ENCODE assay signal across 8 cellular contexts in genomic region chr16:22191966-22192260, GRCh38. TPM values are rescaled to one million over a fixed set of nuclear protein-coding genes. Genes with fewer than 3 reads are reported as not detected.
DNase-seq lines count a peak whose midpoint lies in the region; ATAC-seq and TF ChIP-seq lines count a peak whose summit lies in the region.

No MANE protein-coding gene starts in this region.

- intact Hi-C loops in MCF 10A (cut with micrococcal nuclease) (loop anchor here (1.0 kb wide), 1 partner anchor 105 kb away; the partner anchor contains the start of gene POLR3E), tibial artery (cut with DNase I; ENCODE audit: low total_unique reads) (loop anchor here (10.0 kb wide), 1 partner anchor 183 kb away; the partner anchor contains the start of gene CDR2)

- H3K27me3 Mint-ChIP-seq in MCF 10A (ENCODE audit: insufficient read depth, unreplicated experiment) (no peaks in the 10 kb centered on the region), mesothelial cell of epicardium (ENCODE audit: low read depth) (peaks cover 3% of the 10 kb centered on the region)

- POLR2A ChIA-PET in MCF 10A (lab: Yijun Ruan, JAX), result interaction anchor here (0.6 to 5.7 kb wide), 17 partner anchors 9 to 576 kb away, joined by 3 to 82 read pairs (median 7); partner anchors contain the start of genes EEF2K, MOSMO, POLR3E and UQCRC2

- H3K4me3 ChIP-seq in H7 (ENCODE audit: insufficient read depth, low read depth, low read length) (peak overlapping the region; percentile 16; the same call in 1 of the 2 replicates), tibial artery (peak overlapping the region; percentile 48 to 56)

- H3K36me3 ChIP-seq in H7 (replicated peaks; ENCODE audit: control insufficient read depth, insufficient read depth, low read length) (no peaks in the 10 kb centered on the region), tibial artery (no peaks in the 10 kb centered on the region)

- DNase-seq in H7 (no peak), RPMI8226 (peak; percentile 52), MCF 10A (ENCODE audit: unreplicated experiment) (no peak), mesothelial cell of epicardium (ENCODE audit: low spot score in 2 of 2, unreplicated experiment in 2 of 2) (no peak), tibial artery (no peak), pons (ENCODE audit: low spot score) (no peak), D341Med (ENCODE audit: low spot score) (no peak)

- H3K27ac Mint-ChIP-seq in MCF 10A (ENCODE audit: low read depth, unreplicated experiment) (peak overlapping the region; percentile 95), mesothelial cell of epicardium (peak overlapping the region; percentile 99)

- peaks cover 0 to 39% (median 26%) of the 10 kb centered on the region in 4 donors for H3K4me1 ChIP-seq in tibial artery

- peaks cover 7% of the 10 kb centered on the region; the same call in 1 of the 2 replicates for H3K27me3 ChIP-seq in H7 (ENCODE audit: control insufficient read depth, insufficient read depth, low read length)
- H3K27me3 ChIP-seq in tibial artery, result no peaks in the 10 kb centered on the region

- H3K9me3 Mint-ChIP-seq in MCF 10A (ENCODE audit: unreplicated experiment), result no peaks in the 10 kb centered on the region
- H3K9me3 Mint-ChIP-seq in mesothelial cell of epicardium, result no peaks in the 10 kb centered on the region

- H3K9me3 ChIP-seq in tibial artery, result no peaks in the 10 kb centered on the region

- peak overlapping the region; percentile 81 to 94 for H3K27ac ChIP-seq in tibial artery

- H3K36me3 Mint-ChIP-seq in MCF 10A (ENCODE audit: insufficient read depth, unreplicated experiment) (peaks cover 19% of the 10 kb centered on the region), mesothelial cell of epicardium (no peaks in the 10 kb centered on the region)

- H3K4me1 Mint-ChIP-seq in MCF 10A (ENCODE audit: insufficient read depth, unreplicated experiment), result peaks cover 34% of the 10 kb centered on the region
- peaks cover 20% of the 10 kb centered on the region for H3K4me1 Mint-ChIP-seq in mesothelial cell of epicardium

- TF ChIP-seq CTCF in MCF 10A (IDR thresholded peaks at IDR 0.05; ENCODE audit: unreplicated experiment) (no peak), mesothelial cell of epicardium (IDR thresholded peaks at IDR 0.05; ENCODE audit: unreplicated experiment) (no peak), tibial artery (IDR thresholded peaks at IDR 0.05) (no peak)

- H3K4me3 Mint-ChIP-seq in MCF 10A (ENCODE audit: unreplicated experiment), result peak overlapping the region; percentile 78
- peak overlapping the region; percentile 96 for H3K4me3 Mint-ChIP-seq in mesothelial cell of epicardium

- CTCF ChIA-PET in MCF 10A (lab: Yijun Ruan, JAX), result interaction anchor here (0.5 to 8.7 kb wide), 13 partner anchors 8 to 1029 kb away, joined by 3 to 64 read pairs (median 5); partner anchors contain the start of genes POLR3E and UQCRC2

- no peak for ATAC-seq in HG02852 (IDR thresholded peaks at IDR 0.05; ENCODE audit: unreplicated experiment)

- no TSS peak for BruUV-seq in MCF 10A (replicated peaks; lab: Mats Ljungman, UMichigan)

RNA-seq across cellular contexts. Expression of gene EEF2K, which starts 14.2 kb away (rescaled TPM):
- total RNA-seq in H7 (2014; rRNA removed; shearing (Covaris generic)), result 13.3 and 15.2 TPM in 2 replicates
- total RNA-seq in MCF 10A (2022) (15.0 and 15.9 TPM in 2 replicates), mesothelial cell of epicardium (20.4 to 22.1 TPM (median 21.4 TPM) in 3 replicates)

RNA-seq across cellular contexts. Expression of gene SDR42E2, which starts 29.6 kb away (rescaled TPM):
- 0.04 TPM in 1 of 2 replicates, not detected in the other for total RNA-seq in H7 (2014; rRNA removed; shearing (Covaris generic))
- total RNA-seq in MCF 10A (2022) (not detected in 2 replicates), mesothelial cell of epicardium (0.09 TPM in 2 of 3 replicates, not detected in the other)
